Comparison of ENCODE assay signal across 1 cellular context in genomic region chr10:30436200-30436599, GRCh38.
TF ChIP-seq lines count a peak whose summit lies in the region.

No MANE protein-coding gene starts in this region.

TF ChIP-seq in GM23338, 12 proteins besides CTCF, POLR2A, EP300 and RAD21 (continued from another document):
- TF ChIP-seq, protein P1, sequence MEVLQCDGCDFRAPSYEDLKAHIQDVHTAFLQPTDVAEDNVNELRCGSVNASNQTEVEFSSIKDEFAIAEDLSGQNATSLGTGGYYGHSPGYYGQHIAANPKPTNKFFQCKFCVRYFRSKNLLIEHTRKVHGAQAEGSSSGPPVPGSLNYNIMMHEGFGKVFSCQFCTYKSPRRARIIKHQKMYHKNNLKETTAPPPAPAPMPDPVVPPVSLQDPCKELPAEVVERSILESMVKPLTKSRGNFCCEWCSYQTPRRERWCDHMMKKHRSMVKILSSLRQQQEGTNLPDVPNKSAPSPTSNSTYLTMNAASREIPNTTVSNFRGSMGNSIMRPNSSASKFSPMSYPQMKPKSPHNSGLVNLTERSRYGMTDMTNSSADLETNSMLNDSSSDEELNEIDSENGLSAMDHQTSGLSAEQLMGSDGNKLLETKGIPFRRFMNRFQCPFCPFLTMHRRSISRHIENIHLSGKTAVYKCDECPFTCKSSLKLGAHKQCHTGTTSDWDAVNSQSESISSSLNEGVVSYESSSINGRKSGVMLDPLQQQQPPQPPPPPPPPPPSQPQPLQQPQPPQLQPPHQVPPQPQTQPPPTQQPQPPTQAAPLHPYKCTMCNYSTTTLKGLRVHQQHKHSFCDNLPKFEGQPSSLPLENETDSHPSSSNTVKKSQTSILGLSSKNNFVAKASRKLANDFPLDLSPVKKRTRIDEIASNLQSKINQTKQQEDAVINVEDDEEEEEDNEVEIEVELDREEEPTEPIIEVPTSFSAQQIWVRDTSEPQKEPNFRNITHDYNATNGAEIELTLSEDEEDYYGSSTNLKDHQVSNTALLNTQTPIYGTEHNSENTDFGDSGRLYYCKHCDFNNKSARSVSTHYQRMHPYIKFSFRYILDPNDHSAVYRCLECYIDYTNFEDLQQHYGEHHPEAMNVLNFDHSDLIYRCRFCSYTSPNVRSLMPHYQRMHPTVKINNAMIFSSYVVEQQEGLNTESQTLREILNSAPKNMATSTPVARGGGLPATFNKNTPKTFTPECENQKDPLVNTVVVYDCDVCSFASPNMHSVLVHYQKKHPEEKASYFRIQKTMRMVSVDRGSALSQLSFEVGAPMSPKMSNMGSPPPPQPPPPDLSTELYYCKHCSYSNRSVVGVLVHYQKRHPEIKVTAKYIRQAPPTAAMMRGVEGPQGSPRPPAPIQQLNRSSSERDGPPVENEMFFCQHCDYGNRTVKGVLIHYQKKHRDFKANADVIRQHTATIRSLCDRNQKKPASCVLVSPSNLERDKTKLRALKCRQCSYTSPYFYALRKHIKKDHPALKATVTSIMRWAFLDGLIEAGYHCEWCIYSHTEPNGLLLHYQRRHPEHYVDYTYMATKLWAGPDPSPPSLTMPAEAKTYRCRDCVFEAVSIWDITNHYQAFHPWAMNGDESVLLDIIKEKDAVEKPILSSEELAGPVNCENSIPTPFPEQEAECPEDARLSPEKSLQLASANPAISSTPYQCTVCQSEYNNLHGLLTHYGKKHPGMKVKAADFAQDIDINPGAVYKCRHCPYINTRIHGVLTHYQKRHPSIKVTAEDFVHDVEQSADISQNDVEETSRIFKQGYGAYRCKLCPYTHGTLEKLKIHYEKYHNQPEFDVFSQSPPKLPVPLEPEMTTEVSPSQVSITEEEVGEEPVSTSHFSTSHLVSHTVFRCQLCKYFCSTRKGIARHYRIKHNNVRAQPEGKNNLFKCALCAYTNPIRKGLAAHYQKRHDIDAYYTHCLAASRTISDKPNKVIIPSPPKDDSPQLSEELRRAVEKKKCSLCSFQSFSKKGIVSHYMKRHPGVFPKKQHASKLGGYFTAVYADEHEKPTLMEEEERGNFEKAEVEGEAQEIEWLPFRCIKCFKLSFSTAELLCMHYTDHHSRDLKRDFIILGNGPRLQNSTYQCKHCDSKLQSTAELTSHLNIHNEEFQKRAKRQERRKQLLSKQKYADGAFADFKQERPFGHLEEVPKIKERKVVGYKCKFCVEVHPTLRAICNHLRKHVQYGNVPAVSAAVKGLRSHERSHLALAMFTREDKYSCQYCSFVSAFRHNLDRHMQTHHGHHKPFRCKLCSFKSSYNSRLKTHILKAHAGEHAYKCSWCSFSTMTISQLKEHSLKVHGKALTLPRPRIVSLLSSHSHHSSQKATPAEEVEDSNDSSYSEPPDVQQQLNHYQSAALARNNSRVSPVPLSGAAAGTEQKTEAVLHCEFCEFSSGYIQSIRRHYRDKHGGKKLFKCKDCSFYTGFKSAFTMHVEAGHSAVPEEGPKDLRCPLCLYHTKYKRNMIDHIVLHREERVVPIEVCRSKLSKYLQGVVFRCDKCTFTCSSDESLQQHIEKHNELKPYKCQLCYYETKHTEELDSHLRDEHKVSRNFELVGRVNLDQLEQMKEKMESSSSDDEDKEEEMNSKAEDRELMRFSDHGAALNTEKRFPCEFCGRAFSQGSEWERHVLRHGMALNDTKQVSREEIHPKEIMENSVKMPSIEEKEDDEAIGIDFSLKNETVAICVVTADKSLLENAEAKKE (CRISPR knock-in tag; IDR thresholded peaks at IDR 0.05) = no peak
- TF ChIP-seq, protein P2, sequence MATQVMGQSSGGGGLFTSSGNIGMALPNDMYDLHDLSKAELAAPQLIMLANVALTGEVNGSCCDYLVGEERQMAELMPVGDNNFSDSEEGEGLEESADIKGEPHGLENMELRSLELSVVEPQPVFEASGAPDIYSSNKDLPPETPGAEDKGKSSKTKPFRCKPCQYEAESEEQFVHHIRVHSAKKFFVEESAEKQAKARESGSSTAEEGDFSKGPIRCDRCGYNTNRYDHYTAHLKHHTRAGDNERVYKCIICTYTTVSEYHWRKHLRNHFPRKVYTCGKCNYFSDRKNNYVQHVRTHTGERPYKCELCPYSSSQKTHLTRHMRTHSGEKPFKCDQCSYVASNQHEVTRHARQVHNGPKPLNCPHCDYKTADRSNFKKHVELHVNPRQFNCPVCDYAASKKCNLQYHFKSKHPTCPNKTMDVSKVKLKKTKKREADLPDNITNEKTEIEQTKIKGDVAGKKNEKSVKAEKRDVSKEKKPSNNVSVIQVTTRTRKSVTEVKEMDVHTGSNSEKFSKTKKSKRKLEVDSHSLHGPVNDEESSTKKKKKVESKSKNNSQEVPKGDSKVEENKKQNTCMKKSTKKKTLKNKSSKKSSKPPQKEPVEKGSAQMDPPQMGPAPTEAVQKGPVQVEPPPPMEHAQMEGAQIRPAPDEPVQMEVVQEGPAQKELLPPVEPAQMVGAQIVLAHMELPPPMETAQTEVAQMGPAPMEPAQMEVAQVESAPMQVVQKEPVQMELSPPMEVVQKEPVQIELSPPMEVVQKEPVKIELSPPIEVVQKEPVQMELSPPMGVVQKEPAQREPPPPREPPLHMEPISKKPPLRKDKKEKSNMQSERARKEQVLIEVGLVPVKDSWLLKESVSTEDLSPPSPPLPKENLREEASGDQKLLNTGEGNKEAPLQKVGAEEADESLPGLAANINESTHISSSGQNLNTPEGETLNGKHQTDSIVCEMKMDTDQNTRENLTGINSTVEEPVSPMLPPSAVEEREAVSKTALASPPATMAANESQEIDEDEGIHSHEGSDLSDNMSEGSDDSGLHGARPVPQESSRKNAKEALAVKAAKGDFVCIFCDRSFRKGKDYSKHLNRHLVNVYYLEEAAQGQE (IDR thresholded peaks at IDR 0.05; ENCODE audit: unreplicated experiment) = no peak
- no peak for TF ChIP-seq POLR2AphosphoS5 (IDR thresholded peaks at IDR 0.05; ENCODE audit: low read depth)
- no peak for TF ChIP-seq STAT1 (IDR thresholded peaks at IDR 0.05; ENCODE audit: unreplicated experiment)
